Comparison of ENCODE assay signal across 35 cellular contexts in the genomic region with DNA sequence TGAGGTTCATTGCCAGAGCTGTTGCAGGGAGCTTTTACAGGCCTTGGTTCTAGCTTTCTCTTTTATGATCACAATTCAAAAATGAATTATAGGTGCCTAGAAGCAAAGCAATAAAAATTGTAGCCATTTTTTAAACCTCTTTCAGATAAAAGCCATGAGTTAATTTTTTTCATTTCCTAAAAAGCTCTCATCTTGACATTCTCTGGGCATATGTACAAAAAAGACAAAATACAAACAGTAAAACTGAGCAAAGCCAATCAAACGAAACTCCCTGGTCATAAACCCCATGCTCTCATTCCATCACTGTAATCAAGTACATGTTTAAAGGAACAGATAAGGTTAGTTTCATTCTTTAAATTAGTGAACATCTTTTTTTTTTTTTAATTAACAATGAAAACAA.
"Had no signal": no experiment of that assay in that cellular context is flagged by ENCODE, and none has a peak within 500 bp of the region (broad histone marks: within the 10 kb centered on the region; RNA-seq: fewer than 3 reads in every experiment).

No MANE protein-coding gene starts in this region.

- ATAC-seq: activated CD8-positive, alpha-beta memory T cell treated with anti-CD3 and anti-CD28 coated beads, Interleukin-2, amount 10 ng/mL, durations not matched to agents 7 days and 5 days; activated CD8-positive, alpha-beta T cell treated with anti-CD3 and anti-CD28 coated beads, Interleukin-2, amount 10 ng/mL, durations not matched to agents 7 days and 5 days; activated naive CD8-positive, alpha-beta T cell treated with anti-CD3 and anti-CD28 coated beads, Interleukin-2, amount 50 U/mL, for 24 hours; body of pancreas; effector memory CD8-positive, alpha-beta T cell; T-cell; WTC11 had no signal

- H3K4me3 Mint-ChIP-seq: activated CD4-positive, alpha-beta memory T cell treated with anti-CD3 and anti-CD28 coated beads for 36 hours; activated CD8-positive, alpha-beta memory T cell treated with anti-CD3 and anti-CD28 coated beads, Interleukin-2, amount 10 ng/mL, durations not matched to agents 7 days and 5 days; activated CD8-positive, alpha-beta T cell treated with anti-CD3 and anti-CD28 coated beads, Interleukin-2, amount 10 ng/mL, durations not matched to agents 7 days and 5 days; activated naive CD4-positive, alpha-beta T cell treated with anti-CD3 and anti-CD28 coated beads for 36 hours; activated naive CD4-positive, alpha-beta T cell treated with anti-CD3 and anti-CD28 coated beads, Interleukin-2, amount 50 U/mL, for 24 hours; activated naive CD8-positive, alpha-beta T cell treated with anti-CD3 and anti-CD28 coated beads for 36 hours; activated naive CD8-positive, alpha-beta T cell treated with anti-CD3 and anti-CD28 coated beads, Interleukin-2, amount 50 U/mL, for 24 hours; activated T-helper 1 cell treated with anti-CD3 and anti-CD28 coated beads, Interleukin-12 subunit alpha, Interleukin-12 subunit beta, Interleukin-2, Interleukin-4 antibody, amounts not matched to agents 30 ng/mL and 10 ng/mL and 1 ng/mL, durations not matched to agents 14 hours and 24 hours and 36 hours; effector memory CD8-positive, alpha-beta T cell; T-cell; T-helper 1 cell treated with Interleukin-12 subunit alpha and Interleukin-12 subunit beta and Interleukin-4 antibody, amounts not matched to agents 30 μg/mL and 1 μg/mL, for 36 hours; WTC11 had no signal

- FAIRE-seq: colon, endothelial cell of umbilical vein, frontal cortex had no signal

- H3K27ac Mint-ChIP-seq: activated CD4-positive, alpha-beta memory T cell treated with anti-CD3 and anti-CD28 coated beads for 36 hours; activated CD8-positive, alpha-beta memory T cell treated with anti-CD3 and anti-CD28 coated beads, Interleukin-2, amount 10 ng/mL, durations not matched to agents 7 days and 5 days; activated CD8-positive, alpha-beta T cell treated with anti-CD3 and anti-CD28 coated beads, Interleukin-2, amount 10 ng/mL, durations not matched to agents 7 days and 5 days; activated naive CD4-positive, alpha-beta T cell treated with anti-CD3 and anti-CD28 coated beads for 36 hours; activated naive CD4-positive, alpha-beta T cell treated with anti-CD3 and anti-CD28 coated beads, Interleukin-2, amount 50 U/mL, for 24 hours; activated naive CD8-positive, alpha-beta T cell treated with anti-CD3 and anti-CD28 coated beads for 36 hours; activated naive CD8-positive, alpha-beta T cell treated with anti-CD3 and anti-CD28 coated beads, Interleukin-2, amount 50 U/mL, for 24 hours; activated T-helper 1 cell treated with anti-CD3 and anti-CD28 coated beads, Interleukin-12 subunit alpha, Interleukin-12 subunit beta, Interleukin-2, Interleukin-4 antibody, amounts not matched to agents 30 ng/mL and 10 ng/mL and 1 ng/mL, durations not matched to agents 14 hours and 24 hours and 36 hours; activated T-helper 2 cell treated with anti-CD3 and anti-CD28 coated beads, Interferon-gamma antibody, Interleukin-2, Interleukin-4, amounts not matched to agents 10 μg/mL and 5 μg/mL and 100 μg/mL, durations not matched to agents 14 hours and 24 hours and 36 hours; T-cell; T-helper 1 cell treated with Interleukin-12 subunit alpha and Interleukin-12 subunit beta and Interleukin-4 antibody, amounts not matched to agents 30 μg/mL and 1 μg/mL, for 36 hours; WTC11 had no signal

- H3K9me3 ChIP-seq: adrenal gland, body of pancreas, esophagus squamous epithelium had no signal

- H3K4me1 ChIP-seq: body of pancreas had no signal

- H3K27ac ChIP-seq: adrenal gland, body of pancreas, epithelial cell of prostate, esophagus squamous epithelium had no signal

- H3K4me3 ChIP-seq: adrenal gland, body of pancreas, esophagus squamous epithelium had no signal

- DNase-seq: activated CD4-positive, alpha-beta memory T cell treated with anti-CD3 and anti-CD28 coated beads for 36 hours; activated CD4-positive, alpha-beta T cell treated with anti-CD3 and anti-CD28 coated beads for 1 hour; activated CD4-positive, alpha-beta T cell treated with anti-CD3 and anti-CD28 coated beads for 48 hours; activated CD4-positive, alpha-beta T cell treated with anti-CD3 and anti-CD28 coated beads, Interleukin-2, amount 50 U/mL, for 1 hour; activated CD8-positive, alpha-beta memory T cell treated with anti-CD3 and anti-CD28 coated beads, Interleukin-2, amount 10 ng/mL, durations not matched to agents 7 days and 5 days; activated CD8-positive, alpha-beta memory T cell treated with anti-CD3 and anti-CD28 coated beads, Interleukin-2, amount 50 U/mL, for 4 hours; activated CD8-positive, alpha-beta T cell treated with anti-CD3 and anti-CD28 coated beads, Interleukin-2, amount 10 ng/mL, durations not matched to agents 7 days and 5 days; activated effector memory CD4-positive, alpha-beta T cell treated with anti-CD3 and anti-CD28 coated beads, Interleukin-2, amount 50 U/mL, for 16 hours; activated naive CD4-positive, alpha-beta T cell treated with anti-CD3 and anti-CD28 coated beads for 36 hours; activated naive CD8-positive, alpha-beta T cell treated with anti-CD3 and anti-CD28 coated beads for 36 hours; activated naive CD8-positive, alpha-beta T cell treated with anti-CD3 and anti-CD28 coated beads, Interleukin-2, amount 50 U/mL, for 24 hours; activated T-cell treated with anti-CD3 and anti-CD28 coated beads, Interleukin-2, amount 50 U/mL, for 1 hour; activated T-cell treated with anti-CD3 and anti-CD28 coated beads, Interleukin-2, amount 50 U/mL, for 48 hours; adrenal gland; amygdala; aorta; body of pancreas; caudate nucleus; cortex of kidney; dermis blood vessel endothelial cell; effector CD4-positive, alpha-beta T cell; effector memory CD8-positive, alpha-beta T cell; esophagus squamous epithelium; foreskin fibroblast; head of caudate nucleus; T-cell had no signal

- H3K36me3 ChIP-seq: adrenal gland had no signal

- H3K27me3 Mint-ChIP-seq: activated CD4-positive, alpha-beta memory T cell treated with anti-CD3 and anti-CD28 coated beads for 36 hours; activated CD8-positive, alpha-beta memory T cell treated with anti-CD3 and anti-CD28 coated beads, Interleukin-2, amount 10 ng/mL, durations not matched to agents 7 days and 5 days; activated naive CD4-positive, alpha-beta T cell treated with anti-CD3 and anti-CD28 coated beads, Interleukin-2, amount 50 U/mL, for 24 hours; activated naive CD8-positive, alpha-beta T cell treated with anti-CD3 and anti-CD28 coated beads for 36 hours; activated naive CD8-positive, alpha-beta T cell treated with anti-CD3 and anti-CD28 coated beads, Interleukin-2, amount 50 U/mL, for 24 hours; effector memory CD8-positive, alpha-beta T cell; T-cell had no signal
